Comparison of ENCODE assay signal across 8 cellular contexts in genomic region chr11:22920939-22921565, GRCh38.
DNase-seq lines count a peak whose midpoint lies in the region; ATAC-seq and TF ChIP-seq lines count a peak whose summit lies in the region.

No MANE protein-coding gene starts in this region.

- no peaks in the 10 kb centered on the region for H3K27me3 ChIP-seq in lower lobe of right lung (ENCODE audit: low read depth)

- H3K9me3 Mint-ChIP-seq in activated naive CD4-positive, alpha-beta T cell treated with anti-CD3 and anti-CD28 coated beads for 36 hours: no peaks in the 10 kb centered on the region
- no peaks in the 10 kb centered on the region for H3K9me3 Mint-ChIP-seq in chondrocyte (ENCODE audit: low read depth)

- H3K4me3 Mint-ChIP-seq in activated naive CD4-positive, alpha-beta T cell treated with anti-CD3 and anti-CD28 coated beads for 36 hours: no peak overlapping the region
- H3K4me3 Mint-ChIP-seq in chondrocyte (ENCODE audit: unreplicated experiment): no peak overlapping the region

- H3K4me3 ChIP-seq in lower lobe of right lung: no peak overlapping the region

- H3K4me1 ChIP-seq in lower lobe of right lung: peaks cover 3% of the 10 kb centered on the region

- intact Hi-C loops in activated naive CD4-positive, alpha-beta T cell treated with anti-CD3 and anti-CD28 coated beads for 36 hours (cut with micrococcal nuclease): no loop called here
- intact Hi-C loops in lower lobe of right lung (cut with DNase I): no loop called here

- H3K27ac ChIP-seq in lower lobe of right lung: no peak overlapping the region

- no peak overlapping the region for H3K27ac Mint-ChIP-seq in activated naive CD4-positive, alpha-beta T cell treated with anti-CD3 and anti-CD28 coated beads for 36 hours
- H3K27ac Mint-ChIP-seq in chondrocyte (ENCODE audit: unreplicated experiment): no peak overlapping the region

- H3K27me3 Mint-ChIP-seq in activated naive CD4-positive, alpha-beta T cell treated with anti-CD3 and anti-CD28 coated beads for 36 hours (ENCODE audit: low read depth): no peaks in the 10 kb centered on the region
- peaks cover 2% of the 10 kb centered on the region for H3K27me3 Mint-ChIP-seq in chondrocyte (ENCODE audit: low read depth)

- peaks cover 6% of the 10 kb centered on the region for H3K4me1 Mint-ChIP-seq in activated naive CD4-positive, alpha-beta T cell treated with anti-CD3 and anti-CD28 coated beads for 36 hours (ENCODE audit: low read depth)
- peaks cover 9% of the 10 kb centered on the region for H3K4me1 Mint-ChIP-seq in chondrocyte (ENCODE audit: low read depth)

- no peaks in the 10 kb centered on the region for H3K36me3 ChIP-seq in lower lobe of right lung

- no peaks in the 10 kb centered on the region for H3K9me3 ChIP-seq in lower lobe of right lung

- CTCF ChIA-PET in activated naive CD4-positive, alpha-beta T cell treated with anti-CD3 and anti-CD28 coated beads for 36 hours (lab: Charles Lee): interaction anchor here (0.6 to 0.7 kb wide), 5 partner anchors 101 to 1405 kb away, joined by 3 to 4 read pairs (median 3); no protein-coding TSS in a partner anchor

- peak; percentile 19 for DNase-seq in activated naive CD4-positive, alpha-beta T cell treated with anti-CD3 and anti-CD28 coated beads for 36 hours
- DNase-seq in activated naive CD4-positive, alpha-beta T cell treated with anti-CD3 and anti-CD28 coated beads, Interleukin-2, amount 50 U/mL, for 16 hours: no peak
- DNase-seq in NCI-H774 (lab: John Stamatoyannopoulos, UW): peak; percentile 37
- DNase-seq in chondrocyte (ENCODE audit: low spot score): no peak
- DNase-seq in lower lobe of right lung: no peak
- DNase-seq in activated effector memory CD4-positive, alpha-beta T cell treated with Interleukin-2 at 50 U/mL for 16 hours: no peak

- ATAC-seq in GM21390 (IDR thresholded peaks at IDR 0.05; ENCODE audit: unreplicated experiment) (peak; percentile 93), HG03469 (IDR thresholded peaks at IDR 0.05; ENCODE audit: unreplicated experiment) (peak; percentile 96), lower lobe of right lung (peak; percentile 67 to 80)

- peak; percentile 89 for TF ChIP-seq CTCF in chondrocyte (IDR thresholded peaks at IDR 0.05)
- TF ChIP-seq CTCF in lower lobe of right lung (IDR thresholded peaks at IDR 0.05): peak; percentile 52

- no peaks in the 10 kb centered on the region for H3K36me3 Mint-ChIP-seq in activated naive CD4-positive, alpha-beta T cell treated with anti-CD3 and anti-CD28 coated beads for 36 hours (ENCODE audit: low read depth)
- no peaks in the 10 kb centered on the region for H3K36me3 Mint-ChIP-seq in chondrocyte (ENCODE audit: low read depth)

Comparison
In these comparisons a context has a peak if more than half of its experiments do, and no peak if none do; other contexts are left out.
1. DNase-seq: peak in activated naive CD4-positive, alpha-beta T cell treated with anti-CD3 and anti-CD28 coated beads for 36 hours (single experiment) and NCI-H774 (single experiment); none in activated naive CD4-positive, alpha-beta T cell treated with anti-CD3 and anti-CD28 coated beads, Interleukin-2, amount 50 U/mL, for 16 hours (single experiment), chondrocyte (single experiment), lower lobe of right lung (single experiment) and activated effector memory CD4-positive, alpha-beta T cell treated with Interleukin-2 at 50 U/mL for 16 hours (single experiment).
2. Peak in every context shown above with its lines, with median percentiles within 50 percentile points of each other: ATAC-seq.